In genomic region chr2:43084699-43085091, GRCh38 we compare ENCODE assay signal across 9 cellular contexts.
DNase-seq lines count a peak whose midpoint lies in the region; ATAC-seq and TF ChIP-seq lines count a peak whose summit lies in the region.
"Had no signal": no experiment of that assay in that cellular context is flagged by ENCODE, and none has a peak within 500 bp of the region (broad histone marks: within the 10 kb centered on the region; RNA-seq: fewer than 3 reads in every experiment).

No MANE protein-coding gene starts in this region.

- H3K9me3 ChIP-seq in SJSA1 (replicated peaks), result no peaks in the 10 kb centered on the region
- no peaks in the 10 kb centered on the region for H3K9me3 ChIP-seq in mucosa of rectum (ENCODE audit: control insufficient read depth in 2 of 2, low read length in 2 of 2)
- no peaks in the 10 kb centered on the region for H3K9me3 ChIP-seq in upper lobe of left lung

- H3K4me1 ChIP-seq in SJSA1 (replicated peaks) (peaks cover 81% of the 10 kb centered on the region), mucosa of rectum (ENCODE audit: control insufficient read depth in 2 of 2, insufficient read depth in 2 of 2, low read length in 2 of 2) (peaks cover 15 to 26% of the 10 kb centered on the region in 2 donors), upper lobe of left lung (peaks cover 57 to 78% (median 59%) of the 10 kb centered on the region in 4 donors)

- ATAC-seq in upper lobe of left lung (ENCODE audit: low FRiP score in 2 of 2) (no peak), HG03457 (IDR thresholded peaks at IDR 0.05; ENCODE audit: unreplicated experiment) (no peak)
- ATAC-seq: HepG2 had no signal

- TF ChIP-seq EP300 in upper lobe of left lung (IDR thresholded peaks at IDR 0.05), result no peak

- no peaks in the 10 kb centered on the region for H3K36me3 ChIP-seq in SJSA1
- H3K36me3 ChIP-seq in mucosa of rectum (ENCODE audit: control insufficient read depth in 2 of 2, insufficient read depth in 2 of 2, low read length in 2 of 2), result no peaks in the 10 kb centered on the region
- H3K36me3 ChIP-seq in upper lobe of left lung, result no peaks in the 10 kb centered on the region

- no peak overlapping the region for H3K4me3 ChIP-seq in SJSA1
- H3K4me3 ChIP-seq in epithelial cell of esophagus (ENCODE audit: low read length), result no peak overlapping the region
- H3K4me3 ChIP-seq in mucosa of rectum (ENCODE audit: low read length in 2 of 2), result no peak overlapping the region
- no peak overlapping the region for H3K4me3 ChIP-seq in upper lobe of left lung

- H3K27me3 ChIP-seq in SJSA1 (replicated peaks) (no peaks in the 10 kb centered on the region), mucosa of rectum (ENCODE audit: control insufficient read depth in 2 of 2, insufficient read depth in 2 of 2, low read length in 2 of 2) (no peaks in the 10 kb centered on the region), upper lobe of left lung (no peaks in the 10 kb centered on the region)

- DNase-seq in SJSA1 (ENCODE audit: low read depth in 1 of 2, low spot score in 2 of 2) (no peak), epithelial cell of esophagus (ENCODE audit: low read depth) (peak; percentile 43), upper lobe of left lung (no peak), activated gamma-delta T cell treated with Interleukin-2 at 50 U/mL for 16 hours (no peak), globus pallidus (ENCODE audit: low spot score) (no peak)
- DNase-seq: activated CD4-positive, alpha-beta T cell treated with anti-CD3 and anti-CD28 coated beads, Interleukin-2, amount 50 U/mL, for 1 hour had no signal

- H3K27ac ChIP-seq in SJSA1 (peak overlapping the region; percentile 93), mucosa of rectum (ENCODE audit: low read depth in 2 of 2, low read length in 2 of 2) (peak overlapping the region; percentile 53 to 86), upper lobe of left lung (peak overlapping the region; percentile 86 to 90 (median 88))

- TF ChIP-seq CTCF in epithelial cell of esophagus (IDR thresholded peaks at IDR 0.05; ENCODE audit: insufficient read depth, low read depth, low read length, missing control alignments), result no peak
- no peak for TF ChIP-seq CTCF in upper lobe of left lung (IDR thresholded peaks at IDR 0.05)

- no peak overlapping the region for H3K9ac ChIP-seq in mucosa of rectum (ENCODE audit: low read depth in 1 of 2, low read length in 2 of 2)

- 57 to 67% methylated on average over 8 of the region's 8 CpGs for WGBS in upper lobe of left lung, 2 donors

- no peak for TF ChIP-seq POLR2A in upper lobe of left lung (IDR thresholded peaks at IDR 0.05)
